20 cellular contexts compared by ENCODE assay signal in the genomic region with DNA sequence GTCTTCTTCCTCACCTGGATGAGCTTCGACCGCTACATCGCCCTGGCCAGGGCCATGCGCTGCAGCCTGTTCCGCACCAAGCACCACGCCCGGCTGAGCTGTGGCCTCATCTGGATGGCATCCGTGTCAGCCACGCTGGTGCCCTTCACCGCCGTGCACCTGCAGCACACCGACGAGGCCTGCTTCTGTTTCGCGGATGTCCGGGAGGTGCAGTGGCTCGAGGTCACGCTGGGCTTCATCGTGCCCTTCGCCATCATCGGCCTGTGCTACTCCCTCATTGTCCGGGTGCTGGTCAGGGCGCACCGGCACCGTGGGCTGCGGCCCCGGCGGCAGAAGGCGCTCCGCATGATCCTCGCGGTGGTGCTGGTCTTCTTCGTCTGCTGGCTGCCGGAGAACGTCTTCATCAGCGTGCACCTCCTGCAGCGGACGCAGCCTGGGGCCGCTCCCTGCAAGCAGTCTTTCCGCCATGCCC. TPM values are rescaled to one million over a fixed set of nuclear protein-coding genes. Genes with fewer than 3 reads are reported as not detected.
"Had no signal": no experiment of that assay in that cellular context is flagged by ENCODE, and none has a peak within 500 bp of the region (broad histone marks: within the 10 kb centered on the region; RNA-seq: fewer than 3 reads in every experiment).

No MANE protein-coding gene starts in this region.

- H3K27ac ChIP-seq: epithelial cell of prostate, esophagus muscularis mucosa, gastrocnemius medialis, heart right ventricle, left ventricle myocardium inferior, sigmoid colon, skin epidermis had no signal

- H3K27me3 Mint-ChIP-seq: naive B cell had no signal

- DNase-seq: effector memory CD4-positive, alpha-beta T cell; gastrocnemius medialis; heart right ventricle; immature natural killer cell; left cardiac atrium; left ventricle myocardium inferior; mesendoderm; naive B cell; sigmoid colon; stimulated activated CD4-positive, alpha-beta T cell treated with anti-CD3 and anti-CD28 coated beads, Interleukin-2, amount 100 ng/mL, for 24 hours; stimulated activated CD4-positive, alpha-beta T cell treated with anti-CD3 and anti-CD28 coated beads, Interleukin-4, amount 100 ng/mL, for 4 hours; stimulated activated naive CD4-positive, alpha-beta T cell; trophoblast cell had no signal

- H3K36me3 Mint-ChIP-seq: immature natural killer cell had no signal

- H3K4me3 Mint-ChIP-seq: immature natural killer cell, naive B cell had no signal

- FAIRE-seq: endometrium, keratinocyte had no signal

- ATAC-seq: gastrocnemius medialis, heart right ventricle, left cardiac atrium had no signal

- H3K27me3 ChIP-seq: esophagus muscularis mucosa, gastrocnemius medialis, heart right ventricle, sigmoid colon had no signal

- H3K9me3 ChIP-seq: esophagus muscularis mucosa, gastrocnemius medialis, heart right ventricle, left ventricle myocardium inferior, sigmoid colon had no signal

- H3K36me3 ChIP-seq: gastrocnemius medialis had no signal

- H3K9me3 Mint-ChIP-seq: immature natural killer cell, naive B cell had no signal

- H3K27ac Mint-ChIP-seq: immature natural killer cell, naive B cell had no signal

- H3K4me3 ChIP-seq: esophagus muscularis mucosa, gastrocnemius medialis, heart right ventricle, left ventricle myocardium inferior, sigmoid colon, skin epidermis had no signal

RNA-seq across cellular contexts. Expression of gene GPER1, which starts 4.3 kb away (rescaled TPM):
- polyA plus RNA-seq: neural cell had no signal

RNA-seq across cellular contexts. Expression of gene GPR146, which starts 47.9 kb away (rescaled TPM):
- total RNA-seq: fibroblast of villous mesenchyme had no signal
- polyA plus RNA-seq: neural cell had no signal
